In the genomic region with DNA sequence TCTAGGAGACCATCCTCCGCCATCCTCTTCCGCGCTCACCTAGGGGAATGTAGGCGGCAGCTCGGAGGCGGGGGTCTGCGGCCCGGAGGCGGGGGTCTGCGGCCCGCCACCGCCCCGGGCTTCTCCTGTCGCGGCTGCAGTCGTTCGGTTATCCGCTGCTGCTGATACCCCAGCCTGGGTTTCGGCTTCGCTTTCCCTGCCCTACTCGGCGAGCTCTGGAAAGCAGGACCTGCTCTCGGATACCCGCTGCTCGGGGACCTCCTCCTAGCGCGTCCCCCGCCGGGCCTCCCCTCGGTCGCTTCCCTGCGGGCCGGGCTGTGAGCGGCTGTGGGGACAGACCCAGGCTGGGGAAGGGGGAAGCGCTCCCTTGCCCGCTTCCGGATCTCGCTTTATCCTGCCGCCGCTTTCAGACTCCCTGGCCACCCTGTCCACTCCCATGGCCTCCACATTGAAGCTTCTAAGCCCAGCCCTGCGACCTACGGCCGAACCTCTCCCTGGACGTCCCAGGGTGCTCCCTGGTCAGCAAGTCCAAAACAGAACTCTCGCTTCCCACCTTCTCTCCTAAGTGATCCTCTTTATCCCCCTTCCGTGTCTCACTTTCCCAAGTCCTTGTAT, we compare ENCODE assay signal across 8 cellular contexts. TPM values are rescaled to one million over a fixed set of nuclear protein-coding genes. Genes with fewer than 3 reads are reported as not detected.
DNase-seq lines count a peak whose midpoint lies in the region; TF ChIP-seq lines count a peak whose summit lies in the region.

No MANE protein-coding gene starts in this region.

- H3K27ac ChIP-seq in stomach, result peak overlapping the region; percentile 70 to 82 (median 79)

- TF ChIP-seq EP300 in stomach (IDR thresholded peaks at IDR 0.05), result no peak

- TF ChIP-seq CTCF in stomach (IDR thresholded peaks at IDR 0.05) (no peak), osteocyte (IDR thresholded peaks at IDR 0.05) (no peak)

- peaks cover 13% of the 10 kb centered on the region for H3K4me1 Mint-ChIP-seq in osteocyte (ENCODE audit: unreplicated experiment)

- peak; percentile 37 for DNase-seq in AG20443 (ENCODE audit: low spot score)
- no peak for DNase-seq in Jurkat, Clone E6-1 (ENCODE audit: low read depth, low spot score)
- peak in 32 of 58 donors; percentile 4 to 69 (median 19) for DNase-seq in anterior cingulate cortex (lab: John Stamatoyannopoulos, UW)
- peak; percentile 80 for DNase-seq in islet precursor cell
- DNase-seq in stomach, result peak; percentile 30
- DNase-seq in cerebellar nuclear complex (lab: John Stamatoyannopoulos, UW), result no peak
- no peak for DNase-seq in osteocyte (ENCODE audit: extremely low spot score, unreplicated experiment)
- no peak for DNase-seq in GDM1 (lab: John Stamatoyannopoulos, UW)

- no peak overlapping the region for H3K4me3 Mint-ChIP-seq in osteocyte (ENCODE audit: unreplicated experiment)

- peaks cover 4% of the 10 kb centered on the region for H3K36me3 Mint-ChIP-seq in osteocyte (ENCODE audit: unreplicated experiment)

- intact Hi-C loops in stomach (cut with DNase I; ENCODE audit: low total_unique reads), result no loop called here

- no peaks in the 10 kb centered on the region for H3K9me3 Mint-ChIP-seq in osteocyte (ENCODE audit: unreplicated experiment)

- H3K4me1 ChIP-seq in stomach, result peaks cover 20 to 54% (median 52%) of the 10 kb centered on the region in 4 donors

- peaks cover 0 to 8% (median 3%) of the 10 kb centered on the region in 3 donors for H3K27me3 ChIP-seq in stomach

- H3K36me3 ChIP-seq in stomach, result peaks cover 0 to 12% (median 5%) of the 10 kb centered on the region in 4 donors

- H3K27me3 Mint-ChIP-seq in osteocyte (ENCODE audit: unreplicated experiment), result no peaks in the 10 kb centered on the region

- H3K9me3 ChIP-seq in stomach, result peaks cover 0 to 2% (median 0%) of the 10 kb centered on the region in 4 donors

- WGBS in stomach, 5 donors, result 2 to 4% (median 3%) methylated on average over 17 to 46 of the region's 46 CpGs

- peak overlapping the region; percentile 54 for H3K4me3 ChIP-seq in Jurkat, Clone E6-1 (ENCODE audit: low read length)
- H3K4me3 ChIP-seq in stomach, result peak overlapping the region; percentile 66 to 95 (median 80)

- H3K27ac Mint-ChIP-seq in osteocyte (ENCODE audit: unreplicated experiment), result no peak overlapping the region

- no peak for TF ChIP-seq POLR2A in stomach (IDR thresholded peaks at IDR 0.05)

RNA-seq across cellular contexts. Expression of gene FKBP1B, which starts 0.6 kb away (rescaled TPM):
- polyA plus RNA-seq in Jurkat, Clone E6-1 (2012; ENCODE audit: insufficient read depth, insufficient read length), result 9.2 TPM
- total RNA-seq in stomach (10 to 100 TPM in 1 of 5 donors, 1 to 10 TPM in 3, not detected in 1; 1.3 to 13.6 (median 7.3) TPM), osteocyte (12.6 and 12.7 TPM in 2 replicates)
- polyA plus RNA-seq in stomach, result 10 to 100 TPM; 21.1 to 34.3 (median 30.4) TPM

RNA-seq across cellular contexts. Expression of gene WDCP, which starts 3.0 kb away (rescaled TPM):
- polyA plus RNA-seq in Jurkat, Clone E6-1 (2012; ENCODE audit: insufficient read depth, insufficient read length), result 13.6 TPM
- total RNA-seq in stomach (10 to 100 TPM in 1 of 5 donors, 1 to 10 TPM in 4; 1.2 to 25.9 (median 4.9) TPM), osteocyte (9.6 and 12.4 TPM in 2 replicates)
- 1 to 10 TPM; 1.5 to 2.0 (median 1.8) TPM for polyA plus RNA-seq in stomach

RNA-seq across cellular contexts. Expression of gene SF3B6, which starts 26.0 kb away (rescaled TPM):
- polyA plus RNA-seq in Jurkat, Clone E6-1 (2012; ENCODE audit: insufficient read depth, insufficient read length), result 190 TPM
- total RNA-seq in stomach (100 to 1,000 TPM in 1 of 5 donors, 10 to 100 TPM in 4; 18.8 to 121 (median 40.7) TPM), osteocyte (89.5 and 91.4 TPM in 2 replicates)
- polyA plus RNA-seq in stomach, result 100 to 1,000 TPM; 125 to 139 (median 126) TPM

RNA-seq across cellular contexts. Expression of gene TP53I3, which starts 34.5 kb away (rescaled TPM):
- 11.2 TPM for polyA plus RNA-seq in Jurkat, Clone E6-1 (2012; ENCODE audit: insufficient read depth, insufficient read length)
- 100 to 1,000 TPM in 1 of 5 donors, 10 to 100 TPM in 3, 1 to 10 TPM in 1; 9.3 to 103 (median 38.7) TPM for total RNA-seq in stomach
- 10 to 100 TPM; 23.7 to 66.6 (median 47.0) TPM for polyA plus RNA-seq in stomach
- 44.4 and 45.9 TPM in 2 replicates for total RNA-seq in osteocyte

RNA-seq across cellular contexts. Expression of gene MFSD2B, which starts 40.3 kb away (rescaled TPM):
- polyA plus RNA-seq in Jurkat, Clone E6-1 (2012; ENCODE audit: insufficient read depth, insufficient read length), result 3.9 TPM
- total RNA-seq in stomach (not detected), osteocyte (not detected in 2 replicates)
- polyA plus RNA-seq in stomach, result under 1 TPM in 2 of 3 donors, not detected in 1; 0.12 to 0.61 TPM

Comparison
In these comparisons a context has a peak if more than half of its experiments do, and no peak if none do; other contexts are left out.
1. DNase-seq: peak in AG20443 (single experiment), anterior cingulate cortex (32 of 58), islet precursor cell (single experiment) and stomach (single experiment); none in Jurkat, Clone E6-1 (single experiment), cerebellar nuclear complex (0 of 2), osteocyte (single experiment) and GDM1 (single experiment).